In genomic region chr2:127279781-127280180, GRCh38 we compare ENCODE assay signal across 28 cellular contexts. TPM values are rescaled to one million over a fixed set of nuclear protein-coding genes. Genes with fewer than 3 reads are reported as not detected.
"Had no signal": no experiment of that assay in that cellular context is flagged by ENCODE, and none has a peak within 500 bp of the region (broad histone marks: within the 10 kb centered on the region; RNA-seq: fewer than 3 reads in every experiment).

No MANE protein-coding gene starts in this region.

- ATAC-seq: activated CD8-positive, alpha-beta memory T cell treated with anti-CD3 and anti-CD28 coated beads, Interleukin-2, amount 10 ng/mL, durations not matched to agents 7 days and 5 days; activated T-cell treated with anti-CD3 and anti-CD28 coated beads, Interleukin-2, amount 50 U/mL, for 4 hours; T-cell had no signal

- H3K4me3 ChIP-seq: cardiac muscle cell, Peyer's patch, SK-N-MC had no signal

- H3K27ac ChIP-seq: brain microvascular endothelial cell, cardiac muscle cell, KMS-11, Peyer's patch, SK-N-MC had no signal

- DNase-seq: activated B cell treated with CpG ODN at 0.5 μM for 24 hours; activated CD4-positive, alpha-beta T cell treated with anti-CD3 and anti-CD28 coated beads for 1 hour; activated CD4-positive, alpha-beta T cell treated with anti-CD3 and anti-CD28 coated beads, Interleukin-2, amount 10 ng/mL, durations not matched to agents 24 days and 14 days; activated CD4-positive, alpha-beta T cell treated with anti-CD3 and anti-CD28 coated beads, Interleukin-2, amount 50 U/mL, for 48 hours; activated CD8-positive, alpha-beta memory T cell treated with anti-CD3 and anti-CD28 coated beads, Interleukin-2, amount 10 ng/mL, durations not matched to agents 7 days and 5 days; activated effector memory CD4-positive, alpha-beta T cell treated with anti-CD3 and anti-CD28 coated beads, Interleukin-2, amount 50 U/mL, for 16 hours; activated naive CD4-positive, alpha-beta T cell treated with anti-CD3 and anti-CD28 coated beads for 36 hours; activated T-cell treated with anti-CD3 and anti-CD28 coated beads, Interleukin-2, amount 50 U/mL, for 4 hours; amygdala; brain microvascular endothelial cell; cerebellar nuclear complex; NCI-H1092 treated with DMSO at 0.1 percent for 48 hours; NCI-H1417 treated with DMSO at 0.1 percent for 48 hours; NCI-H1694; NCI-H2029; NCI-H2107; NCI-H345; NCI-H510A treated with DMSO at 0.1 percent for 48 hours; NCI-H69; NK-92 treated with Interleukin-12 subunit alpha and Interleukin-12 subunit beta, amount 100 ng/mL, for 24 hours; Peyer's patch; T-cell; T-helper 2 cell; T1000 had no signal

- H3K4me1 ChIP-seq: Peyer's patch had no signal

- H3K9me3 ChIP-seq: Peyer's patch had no signal

- H3K27me3 ChIP-seq: brain microvascular endothelial cell, cardiac muscle cell, Peyer's patch had no signal

RNA-seq across cellular contexts. Expression of gene CYP27C1, which starts 59.7 kb away (rescaled TPM):
- total RNA-seq: activated B cell treated with CpG ODN at 0.5 μM for 24 hours; activated CD4-positive, alpha-beta T cell treated with anti-CD3 and anti-CD28 coated beads, Interleukin-2, amount 10 ng/mL, durations not matched to agents 24 days and 14 days; activated CD8-positive, alpha-beta memory T cell treated with anti-CD3 and anti-CD28 coated beads, Interleukin-2, amount 10 ng/mL, durations not matched to agents 7 days and 5 days; activated naive CD4-positive, alpha-beta T cell treated with anti-CD3 and anti-CD28 coated beads for 36 hours; activated T-cell treated with anti-CD3 and anti-CD28 coated beads, Interleukin-2, amount 50 U/mL, for 4 hours; MCF 10A had no signal
